Comparison of ENCODE assay signal across 8 cellular contexts in the genomic region with DNA sequence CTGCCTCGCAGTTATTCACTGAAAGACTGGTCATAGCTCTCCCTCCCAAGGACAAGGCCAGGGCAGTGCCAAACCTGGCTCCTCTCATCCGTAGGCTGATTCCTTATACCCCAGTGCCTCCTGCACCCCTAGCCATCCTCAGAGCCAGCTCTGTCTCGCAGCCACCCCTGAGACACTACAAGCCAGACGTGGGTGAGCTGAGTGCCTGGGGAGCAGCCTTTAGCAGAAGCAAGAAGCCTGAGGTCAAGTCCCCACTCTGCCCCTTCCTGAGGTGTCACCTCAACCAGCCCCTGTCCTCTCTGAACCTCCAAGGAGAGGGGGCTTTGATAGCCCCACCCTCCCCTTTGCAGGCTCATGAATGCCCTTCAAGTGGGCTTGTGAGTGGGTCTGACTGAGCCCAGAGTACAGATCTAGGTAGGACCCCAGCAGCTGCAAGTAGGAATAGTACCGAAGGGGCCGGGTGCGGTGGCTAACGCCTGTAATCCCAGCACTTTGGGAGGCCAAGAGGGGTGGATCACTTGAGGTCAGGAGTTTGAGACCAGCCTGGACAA. TPM values are rescaled to one million over a fixed set of nuclear protein-coding genes. Genes with fewer than 3 reads are reported as not detected.
A peak's percentile ranks its signal among the peaks of the same experiment; 100 is the strongest.
DNase-seq lines count a peak whose midpoint lies in the region; ATAC-seq and TF ChIP-seq lines count a peak whose summit lies in the region.

No MANE protein-coding gene starts in this region.

- H3K9me3 ChIP-seq in AG04450 (ENCODE audit: control insufficient read depth, insufficient read depth, low read length), result no peaks in the 10 kb centered on the region; the same call in 1 of the 2 replicates
- H3K9me3 ChIP-seq in naive thymus-derived CD4-positive, alpha-beta T cell (ENCODE audit: control insufficient read depth in 2 of 3, low read length in 3 of 3), result no peaks in the 10 kb centered on the region

- intact Hi-C loops in naive thymus-derived CD4-positive, alpha-beta T cell (cut with micrococcal nuclease), result loop anchor here in 1 of 2 donors (2.0 kb wide), 2 partner anchors 15 to 33 kb away; partner anchors contain the start of gene WIZ

- H3K36me3 ChIP-seq in naive thymus-derived CD4-positive, alpha-beta T cell (ENCODE audit: control insufficient read depth in 2 of 3, insufficient read depth in 3 of 3, low read length in 3 of 3), result peaks cover 0 to 14% (median 0%) of the 10 kb centered on the region in 3 experiments

- H3K36me3 Mint-ChIP-seq in IgD-negative memory B cell, result peaks cover 1% of the 10 kb centered on the region
- peaks cover 0 to 7% (median 0%) of the 10 kb centered on the region in 5 donors for H3K36me3 Mint-ChIP-seq in naive thymus-derived CD4-positive, alpha-beta T cell

- H3K4me3 Mint-ChIP-seq in IgD-negative memory B cell, result peak overlapping the region; percentile 91 to 99 (median 94)
- H3K4me3 Mint-ChIP-seq in naive thymus-derived CD4-positive, alpha-beta T cell, result peak overlapping the region; percentile 86 to 99 (median 97)

- H3K27me3 ChIP-seq in AG04450 (ENCODE audit: control insufficient read depth, insufficient read depth, low read length), result no peaks in the 10 kb centered on the region
- H3K27me3 ChIP-seq in naive thymus-derived CD4-positive, alpha-beta T cell (ENCODE audit: control insufficient read depth in 2 of 2, insufficient read depth in 2 of 2, low read length in 2 of 2), result no peaks in the 10 kb centered on the region

- DNase-seq in AG04450 (ENCODE audit: low read depth, low spot score), result no peak
- DNase-seq in caudate nucleus (lab: John Stamatoyannopoulos, UW), result peak in 1 of 61 donors; percentile 6
- DNase-seq in naive thymus-derived CD4-positive, alpha-beta T cell, result no peak
- DNase-seq in NCI-H1092 (lab: John Stamatoyannopoulos, UW), result no peak
- DNase-seq in GM19238 (ENCODE audit: insufficient read length, low spot score), result no peak
- DNase-seq in stimulated activated CD4-positive, alpha-beta T cell treated with anti-CD3 and anti-CD28 coated beads, Interleukin-4, amount 100 ng/mL, for 24 hours, result no peak
- no peak for DNase-seq in iPS-NIHi7 (ENCODE audit: extremely low spot score)

- ATAC-seq in naive thymus-derived CD4-positive, alpha-beta T cell, result no peak

- H3K4me1 ChIP-seq in naive thymus-derived CD4-positive, alpha-beta T cell (ENCODE audit: control insufficient read depth in 2 of 2, insufficient read depth in 2 of 2, low read length in 2 of 2), result peaks cover 15 to 26% of the 10 kb centered on the region in 2 donors

- POLR2A ChIA-PET in AG04450 (lab: Yijun Ruan, JAX), result interaction anchor here (0.8 to 2.4 kb wide), 5 partner anchors 12 to 168 kb away, joined by 3 to 15 read pairs (median 8); partner anchors contain the start of genes AKAP8 and AKAP8L
- POLR2A ChIA-PET in naive thymus-derived CD4-positive, alpha-beta T cell (lab: Charles Lee), result interaction anchor here (0.6 to 5.2 kb wide), 15 partner anchors 8 to 763 kb away, joined by 3 to 58 read pairs (median 5); partner anchors contain the start of genes AKAP8 and AKAP8L

- CTCF ChIA-PET in AG04450 (lab: Charles Lee), result interaction anchor here (1.1 kb wide), 1 partner anchor 256 kb away, joined by 3 read pairs; no protein-coding TSS in a partner anchor
- CTCF ChIA-PET in naive thymus-derived CD4-positive, alpha-beta T cell (lab: Charles Lee), result interaction anchor here (0.6 to 1.8 kb wide), 4 partner anchors 14 to 166 kb away, joined by 3 to 20 read pairs (median 4); partner anchors contain the start of gene AKAP8L

- TF ChIP-seq CTCF in AG04450 (IDR thresholded peaks at IDR 0.05; ENCODE audit: low read depth, low read length), result no peak

- H3K4me3 ChIP-seq in AG04450 (ENCODE audit: low read depth, low read length), result peak overlapping the region; percentile 64
- H3K4me3 ChIP-seq in naive thymus-derived CD4-positive, alpha-beta T cell (ENCODE audit: low read length), result peak overlapping the region; percentile 96

- no peaks in the 10 kb centered on the region for H3K27me3 Mint-ChIP-seq in IgD-negative memory B cell
- H3K27me3 Mint-ChIP-seq in naive thymus-derived CD4-positive, alpha-beta T cell, result peaks cover 0 to 2% (median 0%) of the 10 kb centered on the region in 5 donors

- no peaks in the 10 kb centered on the region for H3K9me3 Mint-ChIP-seq in IgD-negative memory B cell
- peaks cover 0 to 2% (median 0%) of the 10 kb centered on the region in 11 donors for H3K9me3 Mint-ChIP-seq in naive thymus-derived CD4-positive, alpha-beta T cell

- H3K27ac Mint-ChIP-seq in IgD-negative memory B cell, result peak overlapping the region; percentile 37 to 95 (median 84)
- H3K27ac Mint-ChIP-seq in naive thymus-derived CD4-positive, alpha-beta T cell, result peak overlapping the region; percentile 85 to 98 (median 94)

- H3K27ac ChIP-seq in AG04450 (ENCODE audit: low read depth, low read length) (peak overlapping the region; percentile 94), caudate nucleus (ENCODE audit: low read depth, low read length) (peak overlapping the region; percentile 76)
- H3K27ac ChIP-seq in naive thymus-derived CD4-positive, alpha-beta T cell (ENCODE audit: low read depth, low read length), result peak overlapping the region; percentile 90

- H3K4me1 Mint-ChIP-seq in IgD-negative memory B cell, result peaks cover 15 to 22% (median 19%) of the 10 kb centered on the region in 3 donors
- H3K4me1 Mint-ChIP-seq in naive thymus-derived CD4-positive, alpha-beta T cell, result peaks cover 24 to 32% (median 28%) of the 10 kb centered on the region in 7 donors

RNA-seq across cellular contexts. Expression of gene AKAP8L, which starts 14.8 kb away (rescaled TPM):
- 30.4 and 36.6 TPM in 2 replicates for polyA plus RNA-seq in AG04450 (2011; rRNA removed)
- polyA minus RNA-seq in AG04450 (2011; rRNA and poly(A)+ RNA removed), result 51.9 and 52.1 TPM in 2 replicates
- polyA plus RNA-seq in IgD-negative memory B cell, result 99.6 TPM
- 100 to 1,000 TPM in 4 of 5 experiments, 10 to 100 TPM in 1; 81.2 to 208 (median 146) TPM for total RNA-seq in naive thymus-derived CD4-positive, alpha-beta T cell
- 10 to 100 TPM; 39.9 to 92.9 TPM for polyA plus RNA-seq in naive thymus-derived CD4-positive, alpha-beta T cell

RNA-seq across cellular contexts. Expression of gene WIZ, which starts 16.2 kb away (rescaled TPM):
- polyA plus RNA-seq in AG04450 (2011; rRNA removed) (5.8 and 9.1 TPM in 2 replicates), IgD-negative memory B cell (1.8 TPM)
- 3.4 and 3.9 TPM in 2 replicates for polyA minus RNA-seq in AG04450 (2011; rRNA and poly(A)+ RNA removed)
- 10 to 100 TPM; 20.1 to 34.9 (median 24.8) TPM for total RNA-seq in naive thymus-derived CD4-positive, alpha-beta T cell
- polyA plus RNA-seq in naive thymus-derived CD4-positive, alpha-beta T cell, result 1 to 10 TPM in 1 of 2 donors, under 1 TPM in 1; 0.91 to 1.6 TPM

RNA-seq across cellular contexts. Expression of gene RASAL3, which starts 30.8 kb away (rescaled TPM):
- polyA plus RNA-seq in AG04450 (2011; rRNA removed) (0.04 and 0.21 TPM in 2 replicates), IgD-negative memory B cell (27.0 TPM)
- polyA minus RNA-seq in AG04450 (2011; rRNA and poly(A)+ RNA removed), result not detected in 2 replicates
- total RNA-seq in naive thymus-derived CD4-positive, alpha-beta T cell, result 100 to 1,000 TPM; 138 to 214 (median 159) TPM
- 100 to 1,000 TPM in 1 of 2 donors, 10 to 100 TPM in 1; 38.5 to 120 TPM for polyA plus RNA-seq in naive thymus-derived CD4-positive, alpha-beta T cell

RNA-seq across cellular contexts. Expression of gene PGLYRP2, which starts 45.7 kb away (rescaled TPM):
- polyA plus RNA-seq in AG04450 (2011; rRNA removed) (not detected in 2 replicates), IgD-negative memory B cell (not detected)
- polyA minus RNA-seq in AG04450 (2011; rRNA and poly(A)+ RNA removed), result not detected in 2 replicates
- total RNA-seq in naive thymus-derived CD4-positive, alpha-beta T cell, result under 1 TPM in 3 of 5 experiments, not detected in 2; 0.21 to 0.65 (median 0.49) TPM
- under 1 TPM; 0.25 to 0.53 TPM for polyA plus RNA-seq in naive thymus-derived CD4-positive, alpha-beta T cell

RNA-seq across cellular contexts. Expression of gene AKAP8, which starts 54.0 kb away (rescaled TPM):
- polyA plus RNA-seq in AG04450 (2011; rRNA removed) (11.7 and 12.4 TPM in 2 replicates), IgD-negative memory B cell (22.8 TPM)
- 7.6 and 9.5 TPM in 2 replicates for polyA minus RNA-seq in AG04450 (2011; rRNA and poly(A)+ RNA removed)
- 10 to 100 TPM; 60.0 to 81.2 (median 80.2) TPM for total RNA-seq in naive thymus-derived CD4-positive, alpha-beta T cell
- 10 to 100 TPM; 11.9 to 21.1 TPM for polyA plus RNA-seq in naive thymus-derived CD4-positive, alpha-beta T cell

Comparison
In these comparisons a context has a peak if more than half of its experiments do, and no peak if none do; other contexts are left out.
1. RNA of gene RASAL3, which starts 30.8 kb away (polyA plus RNA-seq): 38.5 to 120 TPM in naive thymus-derived CD4-positive, alpha-beta T cell and 27.0 TPM in IgD-negative memory B cell (single experiment); 0.04 to 0.21 TPM in AG04450; every median in the first group is over 10 times any median in the second.
2. Peak in every context shown above with its lines, with median percentiles within 50 percentile points of each other: H3K27ac ChIP-seq.